In genomic region chr22:29769723-29770321, GRCh38 we compare ENCODE assay signal across 20 cellular contexts. TPM values are rescaled to one million over a fixed set of nuclear protein-coding genes. Genes with fewer than 3 reads are reported as not detected.
"Had no signal": no experiment of that assay in that cellular context is flagged by ENCODE, and none has a peak within 500 bp of the region (broad histone marks: within the 10 kb centered on the region; RNA-seq: fewer than 3 reads in every experiment).

No MANE protein-coding gene starts in this region.

- H3K9me3 ChIP-seq: adrenal gland, colonic mucosa, pancreas, tibial nerve, vagina had no signal

- H3K27me3 ChIP-seq: adrenal gland, colonic mucosa, hepatocyte, pancreas, tibial nerve, vagina had no signal

- ATAC-seq: activated CD4-positive, alpha-beta T cell treated with anti-CD3 and anti-CD28 coated beads for 36 hours; esophagus mucosa; left lobe of liver; pancreas; SK-N-SH treated with all-trans-retinoic acid at 6 μM for 48 hours had no signal

- H3K4me2 ChIP-seq: hepatocyte had no signal

- H3K27ac ChIP-seq: adrenal gland, colonic mucosa, hepatocyte, pancreas, skin epidermis, tibial nerve, vagina, WERI-Rb-1 had no signal

- H3K27me3 Mint-ChIP-seq: activated CD4-positive, alpha-beta T cell treated with anti-CD3 and anti-CD28 coated beads for 36 hours had no signal

- H2AFZ ChIP-seq: hepatocyte had no signal

- H3K4me3 ChIP-seq: adrenal gland, colonic mucosa, hepatocyte, pancreas, skin epidermis, tibial nerve, vagina had no signal

- DNase-seq: activated CD4-positive, alpha-beta T cell treated with anti-CD3 and anti-CD28 coated beads for 36 hours; activated CD8-positive, alpha-beta memory T cell treated with anti-CD3 and anti-CD28 coated beads, Interleukin-2, amount 50 U/mL, for 48 hours; activated naive CD4-positive, alpha-beta T cell; adrenal gland; colonic mucosa; mesenchymal stem cell; pancreas; stimulated activated CD4-positive, alpha-beta T cell treated with anti-CD3 and anti-CD28 coated beads, Interleukin-4, amount 100 ng/mL, for 24 hours; stimulated activated naive CD4-positive, alpha-beta T cell; T-helper 1 cell; WERI-Rb-1 had no signal

- H3K27ac Mint-ChIP-seq: activated CD4-positive, alpha-beta T cell treated with anti-CD3 and anti-CD28 coated beads for 36 hours had no signal

RNA-seq across cellular contexts. Expression of gene CABP7, which starts 50.0 kb away (rescaled TPM):
- total RNA-seq: activated CD4-positive, alpha-beta T cell treated with anti-CD3 and anti-CD28 coated beads for 36 hours; cardiac septum; esophagus mucosa; hepatocyte; left lobe of liver; subcutaneous adipose tissue; vagina had no signal
